ENCODE assay signal across 1 cellular context in the genomic region with DNA sequence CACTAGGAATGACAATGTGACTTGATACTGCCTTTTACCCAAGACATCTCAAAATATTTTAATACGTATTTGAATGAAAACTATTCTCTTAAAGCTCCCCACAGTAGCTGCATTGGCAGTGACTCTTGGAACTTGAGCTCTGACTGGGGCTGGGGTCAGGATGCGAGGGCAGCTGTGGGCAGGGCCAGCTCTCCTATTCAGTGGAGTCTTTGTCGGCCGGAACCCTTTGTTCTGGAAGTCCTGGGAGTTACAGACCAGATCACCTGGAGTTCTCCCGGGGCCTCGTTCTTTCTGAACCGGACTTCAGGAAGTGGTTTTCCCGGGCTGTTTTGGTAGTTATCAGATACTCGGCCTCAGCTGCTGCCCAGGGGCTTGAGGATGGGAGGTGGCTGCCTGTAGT.
TF ChIP-seq lines count a peak whose summit lies in the region.

No MANE protein-coding gene starts in this region.

TF ChIP-seq in HepG2, 621 proteins besides CTCF, POLR2A, EP300 and RAD21 (continued from another document and continues in another):
- TF ChIP-seq CEBPZ (IDR thresholded peaks at IDR 0.05; ENCODE audit: low read length) (no peak), ZNF569 (CRISPR knock-in tag; IDR thresholded peaks at IDR 0.05; ENCODE audit: borderline replicate concordance) (no peak), ERF (CRISPR knock-in tag; IDR thresholded peaks at IDR 0.05) (peak; percentile 48; the same call in 1 of the 2 replicates), TFAP4 (IDR thresholded peaks at IDR 0.05; ENCODE audit: borderline replicate concordance, low read depth) (peak; percentile 87), ZSCAN5A (CRISPR knock-in tag; IDR thresholded peaks at IDR 0.05; ENCODE audit: borderline replicate concordance) (no peak), ZSCAN12 (CRISPR knock-in tag; IDR thresholded peaks at IDR 0.05) (no peak), ZNF264 (CRISPR knock-in tag; IDR thresholded peaks at IDR 0.05) (no peak), PHB2 (IDR thresholded peaks at IDR 0.05; ENCODE audit: partially characterized antibody) (no peak), ELF4 (CRISPR knock-in tag; IDR thresholded peaks at IDR 0.05; ENCODE audit: borderline replicate concordance) (no peak), KDM5A (IDR thresholded peaks at IDR 0.05; ENCODE audit: borderline replicate concordance, low read length) (no peak), SRSF4 (IDR thresholded peaks at IDR 0.05; ENCODE audit: low read depth, low read length, poor library complexity, severe bottlenecking) (no peak), ZNF713 (CRISPR knock-in tag; IDR thresholded peaks at IDR 0.05) (no peak), EEA1 (CRISPR knock-in tag; IDR thresholded peaks at IDR 0.05; ENCODE audit: borderline replicate concordance) (no peak), HES4 (CRISPR knock-in tag; IDR thresholded peaks at IDR 0.05; ENCODE audit: borderline replicate concordance) (no peak), POLR2G (IDR thresholded peaks at IDR 0.05; ENCODE audit: low read depth, low read length) (no peak), KDM1A (CRISPR knock-in tag; IDR thresholded peaks at IDR 0.05) (no peak), ZFX (CRISPR knock-in tag; IDR thresholded peaks at IDR 0.05; ENCODE audit: low read depth) (peak; percentile 60), ZKSCAN5 (CRISPR knock-in tag; IDR thresholded peaks at IDR 0.05) (no peak), ZBTB2 (CRISPR knock-in tag; IDR thresholded peaks at IDR 0.05; ENCODE audit: low read depth) (no peak), JDP2 (CRISPR knock-in tag; IDR thresholded peaks at IDR 0.05; ENCODE audit: borderline replicate concordance) (no peak), PRMT3 (CRISPR knock-in tag; IDR thresholded peaks at IDR 0.05; ENCODE audit: borderline replicate concordance, low read depth) (no peak), SMC3 (IDR thresholded peaks at IDR 0.05; ENCODE audit: low read length) (no peak), MED13 (CRISPR knock-in tag; IDR thresholded peaks at IDR 0.05) (no peak), ZNF614 (CRISPR knock-in tag; IDR thresholded peaks at IDR 0.05; ENCODE audit: borderline replicate concordance) (no peak), ZNF180 (CRISPR knock-in tag; IDR thresholded peaks at IDR 0.05; ENCODE audit: borderline replicate concordance, low read depth) (no peak), ZNF776 (CRISPR knock-in tag; IDR thresholded peaks at IDR 0.05) (no peak), KLF6 (CRISPR knock-in tag; IDR thresholded peaks at IDR 0.05) (no peak), SRY (CRISPR knock-in tag; IDR thresholded peaks at IDR 0.05) (no peak), ZSCAN20 (CRISPR knock-in tag; IDR thresholded peaks at IDR 0.05; ENCODE audit: borderline replicate concordance) (no peak), ZNF724P (CRISPR knock-in tag; IDR thresholded peaks at IDR 0.05; ENCODE audit: borderline replicate concordance) (no peak), POLR2AphosphoS5 (IDR thresholded peaks at IDR 0.05; ENCODE audit: low read depth, low read length) (no peak), ZNF510 (CRISPR knock-in tag; IDR thresholded peaks at IDR 0.05; ENCODE audit: low read depth) (no peak), KAT2B (IDR thresholded peaks at IDR 0.05; ENCODE audit: borderline replicate concordance, low read depth, low read length) (no peak), THYN1 (CRISPR knock-in tag; IDR thresholded peaks at IDR 0.05; ENCODE audit: borderline replicate concordance, low read depth) (no peak), TCF7 (IDR thresholded peaks at IDR 0.05; ENCODE audit: low read depth) (peak; percentile 83), ZNF775 (CRISPR knock-in tag; IDR thresholded peaks at IDR 0.05; ENCODE audit: borderline replicate concordance) (no peak)
- TF ChIP-seq, protein P1, sequence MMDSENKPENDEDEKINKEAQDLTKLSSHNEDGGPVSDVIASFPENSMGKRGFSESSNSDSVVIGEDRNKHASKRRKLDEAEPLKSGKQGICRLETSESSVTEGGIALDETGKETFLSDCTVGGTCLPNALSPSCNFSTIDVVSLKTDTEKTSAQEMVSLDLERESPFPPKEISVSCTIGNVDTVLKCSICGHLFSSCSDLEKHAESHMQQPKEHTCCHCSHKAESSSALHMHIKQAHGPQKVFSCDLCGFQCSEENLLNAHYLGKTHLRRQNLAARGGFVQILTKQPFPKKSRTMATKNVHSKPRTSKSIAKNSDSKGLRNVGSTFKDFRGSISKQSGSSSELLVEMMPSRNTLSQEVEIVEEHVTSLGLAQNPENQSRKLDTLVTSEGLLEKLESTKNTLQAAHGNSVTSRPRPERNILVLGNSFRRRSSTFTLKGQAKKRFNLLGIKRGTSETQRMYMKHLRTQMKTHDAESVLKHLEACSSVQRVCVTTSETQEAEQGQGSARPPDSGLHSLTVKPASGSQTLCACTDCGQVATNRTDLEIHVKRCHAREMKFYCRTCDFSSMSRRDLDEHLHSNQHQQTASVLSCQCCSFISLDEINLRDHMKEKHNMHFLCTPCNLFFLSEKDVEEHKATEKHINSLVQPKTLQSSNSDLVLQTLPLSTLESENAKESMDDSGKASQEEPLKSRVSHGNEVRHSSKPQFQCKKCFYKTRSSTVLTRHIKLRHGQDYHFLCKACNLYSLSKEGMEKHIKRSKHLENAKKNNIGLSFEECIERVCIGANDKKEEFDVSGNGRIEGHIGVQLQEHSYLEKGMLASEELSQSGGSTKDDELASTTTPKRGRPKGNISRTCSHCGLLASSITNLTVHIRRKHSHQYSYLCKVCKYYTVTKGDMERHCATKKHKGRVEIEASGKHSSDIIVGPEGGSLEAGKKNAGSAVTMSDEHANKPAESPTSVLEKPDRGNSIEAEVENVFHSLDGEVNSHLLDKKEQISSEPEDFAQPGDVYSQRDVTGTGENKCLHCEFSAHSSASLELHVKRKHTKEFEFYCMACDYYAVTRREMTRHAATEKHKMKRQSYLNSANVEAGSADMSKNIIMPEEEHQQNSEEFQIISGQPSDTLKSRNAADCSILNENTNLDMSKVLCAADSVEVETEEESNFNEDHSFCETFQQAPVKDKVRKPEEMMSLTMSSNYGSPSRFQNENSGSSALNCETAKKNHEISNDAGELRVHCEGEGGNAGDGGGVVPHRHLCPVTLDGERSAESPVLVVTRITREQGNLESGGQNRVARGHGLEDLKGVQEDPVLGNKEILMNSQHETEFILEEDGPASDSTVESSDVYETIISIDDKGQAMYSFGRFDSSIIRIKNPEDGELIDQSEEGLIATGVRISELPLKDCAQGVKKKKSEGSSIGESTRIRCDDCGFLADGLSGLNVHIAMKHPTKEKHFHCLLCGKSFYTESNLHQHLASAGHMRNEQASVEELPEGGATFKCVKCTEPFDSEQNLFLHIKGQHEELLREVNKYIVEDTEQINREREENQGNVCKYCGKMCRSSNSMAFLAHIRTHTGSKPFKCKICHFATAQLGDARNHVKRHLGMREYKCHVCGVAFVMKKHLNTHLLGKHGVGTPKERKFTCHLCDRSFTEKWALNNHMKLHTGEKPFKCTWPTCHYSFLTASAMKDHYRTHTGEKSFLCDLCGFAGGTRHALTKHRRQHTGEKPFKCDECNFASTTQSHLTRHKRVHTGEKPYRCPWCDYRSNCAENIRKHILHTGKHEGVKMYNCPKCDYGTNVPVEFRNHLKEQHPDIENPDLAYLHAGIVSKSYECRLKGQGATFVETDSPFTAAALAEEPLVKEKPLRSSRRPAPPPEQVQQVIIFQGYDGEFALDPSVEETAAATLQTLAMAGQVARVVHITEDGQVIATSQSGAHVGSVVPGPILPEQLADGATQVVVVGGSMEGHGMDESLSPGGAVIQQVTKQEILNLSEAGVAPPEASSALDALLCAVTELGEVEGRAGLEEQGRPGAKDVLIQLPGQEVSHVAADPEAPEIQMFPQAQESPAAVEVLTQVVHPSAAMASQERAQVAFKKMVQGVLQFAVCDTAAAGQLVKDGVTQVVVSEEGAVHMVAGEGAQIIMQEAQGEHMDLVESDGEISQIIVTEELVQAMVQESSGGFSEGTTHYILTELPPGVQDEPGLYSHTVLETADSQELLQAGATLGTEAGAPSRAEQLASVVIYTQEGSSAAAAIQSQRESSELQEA (CRISPR knock-in tag; IDR thresholded peaks at IDR 0.05; ENCODE audit: not compliant biosample characterization) = no peak
- TF ChIP-seq, protein P2, sequence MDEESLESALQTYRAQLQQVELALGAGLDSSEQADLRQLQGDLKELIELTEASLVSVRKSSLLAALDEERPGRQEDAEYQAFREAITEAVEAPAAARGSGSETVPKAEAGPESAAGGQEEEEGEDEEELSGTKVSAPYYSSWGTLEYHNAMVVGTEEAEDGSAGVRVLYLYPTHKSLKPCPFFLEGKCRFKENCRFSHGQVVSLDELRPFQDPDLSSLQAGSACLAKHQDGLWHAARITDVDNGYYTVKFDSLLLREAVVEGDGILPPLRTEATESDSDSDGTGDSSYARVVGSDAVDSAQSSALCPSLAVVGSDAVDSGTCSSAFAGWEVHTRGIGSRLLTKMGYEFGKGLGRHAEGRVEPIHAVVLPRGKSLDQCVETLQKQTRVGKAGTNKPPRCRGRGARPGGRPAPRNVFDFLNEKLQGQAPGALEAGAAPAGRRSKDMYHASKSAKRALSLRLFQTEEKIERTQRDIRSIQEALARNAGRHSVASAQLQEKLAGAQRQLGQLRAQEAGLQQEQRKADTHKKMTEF (CRISPR knock-in tag; IDR thresholded peaks at IDR 0.05) = peak; percentile 47; the same call in 1 of the 2 replicates
- TF ChIP-seq, protein P3, sequence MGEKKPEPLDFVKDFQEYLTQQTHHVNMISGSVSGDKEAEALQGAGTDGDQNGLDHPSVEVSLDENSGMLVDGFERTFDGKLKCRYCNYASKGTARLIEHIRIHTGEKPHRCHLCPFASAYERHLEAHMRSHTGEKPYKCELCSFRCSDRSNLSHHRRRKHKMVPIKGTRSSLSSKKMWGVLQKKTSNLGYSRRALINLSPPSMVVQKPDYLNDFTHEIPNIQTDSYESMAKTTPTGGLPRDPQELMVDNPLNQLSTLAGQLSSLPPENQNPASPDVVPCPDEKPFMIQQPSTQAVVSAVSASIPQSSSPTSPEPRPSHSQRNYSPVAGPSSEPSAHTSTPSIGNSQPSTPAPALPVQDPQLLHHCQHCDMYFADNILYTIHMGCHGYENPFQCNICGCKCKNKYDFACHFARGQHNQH (CRISPR knock-in tag; IDR thresholded peaks at IDR 0.05) = 0 out of 2 replicates have a peak, but pooled peaks have one; percentile 48
- TF ChIP-seq, protein P4, sequence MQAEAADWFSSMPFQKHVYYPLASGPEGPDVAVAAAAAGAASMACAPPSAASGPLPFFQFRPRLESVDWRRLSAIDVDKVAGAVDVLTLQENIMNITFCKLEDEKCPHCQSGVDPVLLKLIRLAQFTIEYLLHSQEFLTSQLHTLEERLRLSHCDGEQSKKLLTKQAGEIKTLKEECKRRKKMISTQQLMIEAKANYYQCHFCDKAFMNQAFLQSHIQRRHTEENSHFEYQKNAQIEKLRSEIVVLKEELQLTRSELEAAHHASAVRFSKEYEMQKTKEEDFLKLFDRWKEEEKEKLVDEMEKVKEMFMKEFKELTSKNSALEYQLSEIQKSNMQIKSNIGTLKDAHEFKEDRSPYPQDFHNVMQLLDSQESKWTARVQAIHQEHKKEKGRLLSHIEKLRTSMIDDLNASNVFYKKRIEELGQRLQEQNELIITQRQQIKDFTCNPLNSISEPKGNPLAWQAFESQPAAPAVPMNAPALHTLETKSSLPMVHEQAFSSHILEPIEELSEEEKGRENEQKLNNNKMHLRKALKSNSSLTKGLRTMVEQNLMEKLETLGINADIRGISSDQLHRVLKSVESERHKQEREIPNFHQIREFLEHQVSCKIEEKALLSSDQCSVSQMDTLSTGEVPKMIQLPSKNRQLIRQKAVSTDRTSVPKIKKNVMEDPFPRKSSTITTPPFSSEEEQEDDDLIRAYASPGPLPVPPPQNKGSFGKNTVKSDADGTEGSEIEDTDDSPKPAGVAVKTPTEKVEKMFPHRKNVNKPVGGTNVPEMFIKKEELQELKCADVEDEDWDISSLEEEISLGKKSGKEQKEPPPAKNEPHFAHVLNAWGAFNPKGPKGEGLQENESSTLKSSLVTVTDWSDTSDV (CRISPR knock-in tag; IDR thresholded peaks at IDR 0.05) = no peak
